Comparison of ENCODE assay signal across 1 cellular context in the genomic region with DNA sequence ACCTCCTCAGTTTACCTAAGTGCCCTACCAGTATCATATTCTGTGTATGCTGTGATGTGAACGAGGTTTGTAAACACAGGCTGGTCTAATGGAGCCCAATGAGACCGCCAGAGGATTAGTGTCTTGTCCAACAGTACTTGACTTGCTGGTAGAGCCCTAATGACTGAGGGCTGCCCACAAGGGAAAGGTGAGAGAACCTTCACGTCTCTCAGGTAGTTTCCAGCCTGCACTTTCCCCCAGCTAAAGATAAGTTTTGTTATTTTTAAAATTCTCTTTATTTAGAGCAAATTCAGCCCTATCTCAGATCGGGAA.
TF ChIP-seq lines count a peak whose summit lies in the region.

No MANE protein-coding gene starts in this region.

TF ChIP-seq in HepG2, 621 proteins besides CTCF, POLR2A, EP300 and RAD21 (continued from another document):
- TF ChIP-seq, protein P1, sequence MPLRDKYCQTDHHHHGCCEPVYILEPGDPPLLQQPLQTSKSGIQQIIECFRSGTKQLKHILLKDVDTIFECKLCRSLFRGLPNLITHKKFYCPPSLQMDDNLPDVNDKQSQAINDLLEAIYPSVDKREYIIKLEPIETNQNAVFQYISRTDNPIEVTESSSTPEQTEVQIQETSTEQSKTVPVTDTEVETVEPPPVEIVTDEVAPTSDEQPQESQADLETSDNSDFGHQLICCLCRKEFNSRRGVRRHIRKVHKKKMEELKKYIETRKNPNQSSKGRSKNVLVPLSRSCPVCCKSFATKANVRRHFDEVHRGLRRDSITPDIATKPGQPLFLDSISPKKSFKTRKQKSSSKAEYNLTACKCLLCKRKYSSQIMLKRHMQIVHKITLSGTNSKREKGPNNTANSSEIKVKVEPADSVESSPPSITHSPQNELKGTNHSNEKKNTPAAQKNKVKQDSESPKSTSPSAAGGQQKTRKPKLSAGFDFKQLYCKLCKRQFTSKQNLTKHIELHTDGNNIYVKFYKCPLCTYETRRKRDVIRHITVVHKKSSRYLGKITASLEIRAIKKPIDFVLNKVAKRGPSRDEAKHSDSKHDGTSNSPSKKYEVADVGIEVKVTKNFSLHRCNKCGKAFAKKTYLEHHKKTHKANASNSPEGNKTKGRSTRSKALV (CRISPR knock-in tag; IDR thresholded peaks at IDR 0.05): 0 out of 2 replicates have a peak, but pooled peaks have one; percentile 9
- TF ChIP-seq MED1 (CRISPR knock-in tag; IDR thresholded peaks at IDR 0.05) (peak; percentile 10; the same call in 1 of the 2 replicates), FLYWCH1 (CRISPR knock-in tag; IDR thresholded peaks at IDR 0.05) (0 out of 2 replicates have a peak, but pooled peaks have one; percentile 11), TSC22D2 (CRISPR knock-in tag; IDR thresholded peaks at IDR 0.05; ENCODE audit: borderline replicate concordance) (no peak), DMAP1 (CRISPR knock-in tag; IDR thresholded peaks at IDR 0.05) (0 out of 2 replicates have a peak, but pooled peaks have one; percentile 32), ZNF256 (CRISPR knock-in tag; conservative IDR thresholded peaks at IDR 0.05) (no peak), ZNF766 (CRISPR knock-in tag; IDR thresholded peaks at IDR 0.05; ENCODE audit: borderline replicate concordance) (no peak), HOXA5 (CRISPR knock-in tag; IDR thresholded peaks at IDR 0.05) (0 out of 2 replicates have a peak, but pooled peaks have one; percentile 6), MYNN (CRISPR knock-in tag; IDR thresholded peaks at IDR 0.05; ENCODE audit: low read depth) (no peak), ZNF264 (CRISPR knock-in tag; IDR thresholded peaks at IDR 0.05) (0 out of 2 replicates have a peak, but pooled peaks have one; percentile 5), ZBTB3 (CRISPR knock-in tag; IDR thresholded peaks at IDR 0.05; ENCODE audit: borderline replicate concordance, low read depth) (0 out of 2 replicates have a peak, but pooled peaks have one; percentile 1), AGO2 (optimal IDR thresholded peaks at IDR 0.05; ENCODE audit: low read depth, low read length) (no peak), ZNF501 (CRISPR knock-in tag; IDR thresholded peaks at IDR 0.05) (0 out of 2 replicates have a peak, but pooled peaks have one; percentile 12), HMG20B (CRISPR knock-in tag; conservative IDR thresholded peaks at IDR 0.05) (0 out of 2 replicates have a peak, but pooled peaks have one; percentile 40), NR2F2 (IDR thresholded peaks at IDR 0.05; ENCODE audit: borderline replicate concordance, low read depth) (0 out of 2 replicates have a peak, but pooled peaks have one; percentile 14), MTF2 (CRISPR knock-in tag; IDR thresholded peaks at IDR 0.05; ENCODE audit: borderline replicate concordance) (no peak), RCOR2 (CRISPR knock-in tag; IDR thresholded peaks at IDR 0.05) (no peak)
- TF ChIP-seq, protein P2, sequence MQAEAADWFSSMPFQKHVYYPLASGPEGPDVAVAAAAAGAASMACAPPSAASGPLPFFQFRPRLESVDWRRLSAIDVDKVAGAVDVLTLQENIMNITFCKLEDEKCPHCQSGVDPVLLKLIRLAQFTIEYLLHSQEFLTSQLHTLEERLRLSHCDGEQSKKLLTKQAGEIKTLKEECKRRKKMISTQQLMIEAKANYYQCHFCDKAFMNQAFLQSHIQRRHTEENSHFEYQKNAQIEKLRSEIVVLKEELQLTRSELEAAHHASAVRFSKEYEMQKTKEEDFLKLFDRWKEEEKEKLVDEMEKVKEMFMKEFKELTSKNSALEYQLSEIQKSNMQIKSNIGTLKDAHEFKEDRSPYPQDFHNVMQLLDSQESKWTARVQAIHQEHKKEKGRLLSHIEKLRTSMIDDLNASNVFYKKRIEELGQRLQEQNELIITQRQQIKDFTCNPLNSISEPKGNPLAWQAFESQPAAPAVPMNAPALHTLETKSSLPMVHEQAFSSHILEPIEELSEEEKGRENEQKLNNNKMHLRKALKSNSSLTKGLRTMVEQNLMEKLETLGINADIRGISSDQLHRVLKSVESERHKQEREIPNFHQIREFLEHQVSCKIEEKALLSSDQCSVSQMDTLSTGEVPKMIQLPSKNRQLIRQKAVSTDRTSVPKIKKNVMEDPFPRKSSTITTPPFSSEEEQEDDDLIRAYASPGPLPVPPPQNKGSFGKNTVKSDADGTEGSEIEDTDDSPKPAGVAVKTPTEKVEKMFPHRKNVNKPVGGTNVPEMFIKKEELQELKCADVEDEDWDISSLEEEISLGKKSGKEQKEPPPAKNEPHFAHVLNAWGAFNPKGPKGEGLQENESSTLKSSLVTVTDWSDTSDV (CRISPR knock-in tag; IDR thresholded peaks at IDR 0.05): no peak
- TF ChIP-seq, protein P3, sequence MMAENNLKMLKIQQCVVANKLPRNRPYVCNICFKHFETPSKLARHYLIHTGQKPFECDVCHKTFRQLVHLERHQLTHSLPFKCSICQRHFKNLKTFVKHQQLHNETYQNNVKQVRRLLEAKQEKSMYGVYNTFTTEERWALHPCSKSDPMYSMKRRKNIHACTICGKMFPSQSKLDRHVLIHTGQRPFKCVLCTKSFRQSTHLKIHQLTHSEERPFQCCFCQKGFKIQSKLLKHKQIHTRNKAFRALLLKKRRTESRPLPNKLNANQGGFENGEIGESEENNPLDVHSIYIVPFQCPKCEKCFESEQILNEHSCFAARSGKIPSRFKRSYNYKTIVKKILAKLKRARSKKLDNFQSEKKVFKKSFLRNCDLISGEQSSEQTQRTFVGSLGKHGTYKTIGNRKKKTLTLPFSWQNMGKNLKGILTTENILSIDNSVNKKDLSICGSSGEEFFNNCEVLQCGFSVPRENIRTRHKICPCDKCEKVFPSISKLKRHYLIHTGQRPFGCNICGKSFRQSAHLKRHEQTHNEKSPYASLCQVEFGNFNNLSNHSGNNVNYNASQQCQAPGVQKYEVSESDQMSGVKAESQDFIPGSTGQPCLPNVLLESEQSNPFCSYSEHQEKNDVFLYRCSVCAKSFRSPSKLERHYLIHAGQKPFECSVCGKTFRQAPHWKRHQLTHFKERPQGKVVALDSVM (CRISPR knock-in tag; IDR thresholded peaks at IDR 0.05): no peak
- TF ChIP-seq, protein P4, sequence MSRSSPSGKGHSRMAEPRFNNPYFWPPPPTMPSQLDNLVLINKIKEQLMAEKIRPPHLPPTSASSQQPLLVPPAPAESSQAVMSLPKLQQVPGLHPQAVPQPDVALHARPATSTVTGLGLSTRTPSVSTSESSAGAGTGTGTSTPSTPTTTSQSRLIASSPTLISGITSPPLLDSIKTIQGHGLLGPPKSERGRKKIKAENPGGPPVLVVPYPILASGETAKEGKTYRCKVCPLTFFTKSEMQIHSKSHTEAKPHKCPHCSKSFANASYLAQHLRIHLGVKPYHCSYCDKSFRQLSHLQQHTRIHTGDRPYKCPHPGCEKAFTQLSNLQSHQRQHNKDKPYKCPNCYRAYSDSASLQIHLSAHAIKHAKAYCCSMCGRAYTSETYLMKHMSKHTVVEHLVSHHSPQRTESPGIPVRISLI (CRISPR knock-in tag; IDR thresholded peaks at IDR 0.05; ENCODE audit: borderline replicate concordance): no peak
- TF ChIP-seq, protein P5, sequence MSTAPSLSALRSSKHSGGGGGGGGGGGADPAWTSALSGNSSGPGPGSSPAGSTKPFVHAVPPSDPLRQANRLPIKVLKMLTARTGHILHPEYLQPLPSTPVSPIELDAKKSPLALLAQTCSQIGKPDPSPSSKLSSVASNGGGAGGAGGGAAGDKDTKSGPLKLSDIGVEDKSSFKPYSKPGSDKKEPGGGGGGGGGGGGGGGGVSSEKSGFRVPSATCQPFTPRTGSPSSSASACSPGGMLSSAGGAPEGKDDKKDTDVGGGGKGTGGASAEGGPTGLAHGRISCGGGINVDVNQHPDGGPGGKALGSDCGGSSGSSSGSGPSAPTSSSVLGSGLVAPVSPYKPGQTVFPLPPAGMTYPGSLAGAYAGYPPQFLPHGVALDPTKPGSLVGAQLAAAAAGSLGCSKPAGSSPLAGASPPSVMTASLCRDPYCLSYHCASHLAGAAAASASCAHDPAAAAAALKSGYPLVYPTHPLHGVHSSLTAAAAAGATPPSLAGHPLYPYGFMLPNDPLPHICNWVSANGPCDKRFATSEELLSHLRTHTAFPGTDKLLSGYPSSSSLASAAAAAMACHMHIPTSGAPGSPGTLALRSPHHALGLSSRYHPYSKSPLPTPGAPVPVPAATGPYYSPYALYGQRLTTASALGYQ (CRISPR knock-in tag; IDR thresholded peaks at IDR 0.05): 0 out of 2 replicates have a peak, but pooled peaks have one; percentile 6
- TF ChIP-seq, protein P6, sequence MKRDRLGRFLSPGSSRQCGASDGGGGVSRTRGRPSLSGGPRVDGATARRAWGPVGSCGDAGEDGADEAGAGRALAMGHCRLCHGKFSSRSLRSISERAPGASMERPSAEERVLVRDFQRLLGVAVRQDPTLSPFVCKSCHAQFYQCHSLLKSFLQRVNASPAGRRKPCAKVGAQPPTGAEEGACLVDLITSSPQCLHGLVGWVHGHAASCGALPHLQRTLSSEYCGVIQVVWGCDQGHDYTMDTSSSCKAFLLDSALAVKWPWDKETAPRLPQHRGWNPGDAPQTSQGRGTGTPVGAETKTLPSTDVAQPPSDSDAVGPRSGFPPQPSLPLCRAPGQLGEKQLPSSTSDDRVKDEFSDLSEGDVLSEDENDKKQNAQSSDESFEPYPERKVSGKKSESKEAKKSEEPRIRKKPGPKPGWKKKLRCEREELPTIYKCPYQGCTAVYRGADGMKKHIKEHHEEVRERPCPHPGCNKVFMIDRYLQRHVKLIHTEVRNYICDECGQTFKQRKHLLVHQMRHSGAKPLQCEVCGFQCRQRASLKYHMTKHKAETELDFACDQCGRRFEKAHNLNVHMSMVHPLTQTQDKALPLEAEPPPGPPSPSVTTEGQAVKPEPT (CRISPR knock-in tag; IDR thresholded peaks at IDR 0.05; ENCODE audit: low read depth): 0 out of 2 replicates have a peak, but pooled peaks have one; percentile 5
- TF ChIP-seq, protein P7, sequence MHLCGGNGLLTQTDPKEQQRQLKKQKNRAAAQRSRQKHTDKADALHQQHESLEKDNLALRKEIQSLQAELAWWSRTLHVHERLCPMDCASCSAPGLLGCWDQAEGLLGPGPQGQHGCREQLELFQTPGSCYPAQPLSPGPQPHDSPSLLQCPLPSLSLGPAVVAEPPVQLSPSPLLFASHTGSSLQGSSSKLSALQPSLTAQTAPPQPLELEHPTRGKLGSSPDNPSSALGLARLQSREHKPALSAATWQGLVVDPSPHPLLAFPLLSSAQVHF (CRISPR knock-in tag; IDR thresholded peaks at IDR 0.05): no peak
